In genomic region chr17:65942592-65942991, GRCh38 we compare ENCODE assay signal across 22 cellular contexts.
"Had no signal": no experiment of that assay in that cellular context is flagged by ENCODE, and none has a peak within 500 bp of the region (broad histone marks: within the 10 kb centered on the region; RNA-seq: fewer than 3 reads in every experiment).

No MANE protein-coding gene starts in this region.

- H3K4me1 Mint-ChIP-seq: activated CD4-positive, alpha-beta T cell treated with anti-CD3 and anti-CD28 coated beads, Interleukin-2, amount 10 ng/mL, durations not matched to agents 7 days and 5 days; activated CD8-positive, alpha-beta memory T cell treated with anti-CD3 and anti-CD28 coated beads, Interleukin-2, amount 10 ng/mL, durations not matched to agents 7 days and 5 days; activated naive CD4-positive, alpha-beta T cell treated with anti-CD3 and anti-CD28 coated beads, Interleukin-2, amount 10 ng/mL, durations not matched to agents 7 days and 5 days; activated naive CD8-positive, alpha-beta T cell treated with anti-CD3 and anti-CD28 coated beads, Interleukin-2, amount 50 U/mL, for 24 hours; naive thymus-derived CD4-positive, alpha-beta T cell; neural crest cell; stimulated activated naive B cell treated with anti-CD40 and anti-IgM and Interleukin-4, amounts not matched to agents 10 μg/mL and 1 μg/mL and 100 μg/mL, for 72 hours had no signal

- DNase-seq: activated CD4-positive, alpha-beta T cell treated with anti-CD3 and anti-CD28 coated beads, Interleukin-2, amount 10 ng/mL, durations not matched to agents 7 days and 5 days; activated CD4-positive, CD25-positive, alpha-beta regulatory T cell treated with anti-CD3 and anti-CD28 coated beads, Interleukin-2, amount 50 U/mL, for 72 hours; activated CD8-positive, alpha-beta memory T cell treated with anti-CD3 and anti-CD28 coated beads, Interleukin-2, amount 10 ng/mL, durations not matched to agents 7 days and 5 days; activated CD8-positive, alpha-beta T cell treated with anti-CD3 and anti-CD28 coated beads for 36 hours; activated effector memory CD4-positive, alpha-beta T cell treated with anti-CD3 and anti-CD28 coated beads, Interleukin-2, amount 50 U/mL, for 16 hours; activated naive CD4-positive, alpha-beta T cell treated with anti-CD3 and anti-CD28 coated beads, Interleukin-2, amount 10 ng/mL, durations not matched to agents 7 days and 5 days; activated naive CD8-positive, alpha-beta T cell treated with anti-CD3 and anti-CD28 coated beads, Interleukin-2, amount 50 U/mL, for 24 hours; activated T-cell treated with anti-CD3 and anti-CD28 coated beads for 4 hours; cortex of kidney; gastrocnemius medialis; head of caudate nucleus; lower lobe of right lung; naive thymus-derived CD4-positive, alpha-beta T cell; occipital lobe; right lobe of liver; small intestine; stimulated activated CD4-positive, alpha-beta T cell treated with anti-CD3 and anti-CD28 coated beads, Interleukin-2, amount 100 ng/mL, for 24 hours; stimulated activated naive B cell treated with anti-CD40 and anti-IgM and Interleukin-4, amounts not matched to agents 10 μg/mL and 1 μg/mL and 100 μg/mL, for 72 hours; transverse colon; WERI-Rb-1 had no signal

- ATAC-seq: activated CD8-positive, alpha-beta memory T cell treated with anti-CD3 and anti-CD28 coated beads, Interleukin-2, amount 10 ng/mL, durations not matched to agents 7 days and 5 days; activated CD8-positive, alpha-beta T cell treated with anti-CD3 and anti-CD28 coated beads for 36 hours; activated naive CD8-positive, alpha-beta T cell treated with anti-CD3 and anti-CD28 coated beads, Interleukin-2, amount 50 U/mL, for 24 hours; gastrocnemius medialis; lower lobe of right lung; naive thymus-derived CD4-positive, alpha-beta T cell; right lobe of liver; stimulated activated naive B cell treated with anti-CD40 and anti-IgM and Interleukin-4, amounts not matched to agents 10 μg/mL and 1 μg/mL and 100 μg/mL, for 72 hours had no signal

- FAIRE-seq: keratinocyte, small intestine had no signal

- H3K9me3 Mint-ChIP-seq: activated CD4-positive, alpha-beta T cell treated with anti-CD3 and anti-CD28 coated beads, Interleukin-2, amount 10 ng/mL, durations not matched to agents 7 days and 5 days; activated CD8-positive, alpha-beta T cell treated with anti-CD3 and anti-CD28 coated beads for 36 hours; activated naive CD4-positive, alpha-beta T cell treated with anti-CD3 and anti-CD28 coated beads, Interleukin-2, amount 10 ng/mL, durations not matched to agents 7 days and 5 days; activated naive CD8-positive, alpha-beta T cell treated with anti-CD3 and anti-CD28 coated beads, Interleukin-2, amount 50 U/mL, for 24 hours; naive thymus-derived CD4-positive, alpha-beta T cell; stimulated activated naive B cell treated with anti-CD40 and anti-IgM and Interleukin-4, amounts not matched to agents 10 μg/mL and 1 μg/mL and 100 μg/mL, for 72 hours had no signal

- H3K36me3 Mint-ChIP-seq: activated CD8-positive, alpha-beta memory T cell treated with anti-CD3 and anti-CD28 coated beads, Interleukin-2, amount 10 ng/mL, durations not matched to agents 7 days and 5 days; activated naive CD4-positive, alpha-beta T cell treated with anti-CD3 and anti-CD28 coated beads, Interleukin-2, amount 10 ng/mL, durations not matched to agents 7 days and 5 days; naive thymus-derived CD4-positive, alpha-beta T cell; stimulated activated naive B cell treated with anti-CD40 and anti-IgM and Interleukin-4, amounts not matched to agents 10 μg/mL and 1 μg/mL and 100 μg/mL, for 72 hours had no signal

- H3K4me3 Mint-ChIP-seq: activated CD4-positive, alpha-beta T cell treated with anti-CD3 and anti-CD28 coated beads, Interleukin-2, amount 10 ng/mL, durations not matched to agents 7 days and 5 days; activated CD8-positive, alpha-beta memory T cell treated with anti-CD3 and anti-CD28 coated beads, Interleukin-2, amount 10 ng/mL, durations not matched to agents 7 days and 5 days; activated CD8-positive, alpha-beta T cell treated with anti-CD3 and anti-CD28 coated beads for 36 hours; activated naive CD4-positive, alpha-beta T cell treated with anti-CD3 and anti-CD28 coated beads, Interleukin-2, amount 10 ng/mL, durations not matched to agents 7 days and 5 days; activated naive CD8-positive, alpha-beta T cell treated with anti-CD3 and anti-CD28 coated beads, Interleukin-2, amount 50 U/mL, for 24 hours; naive thymus-derived CD4-positive, alpha-beta T cell; neural crest cell; stimulated activated naive B cell treated with anti-CD40 and anti-IgM and Interleukin-4, amounts not matched to agents 10 μg/mL and 1 μg/mL and 100 μg/mL, for 72 hours had no signal

- H3K27me3 Mint-ChIP-seq: activated CD8-positive, alpha-beta memory T cell treated with anti-CD3 and anti-CD28 coated beads, Interleukin-2, amount 10 ng/mL, durations not matched to agents 7 days and 5 days; activated naive CD8-positive, alpha-beta T cell treated with anti-CD3 and anti-CD28 coated beads, Interleukin-2, amount 50 U/mL, for 24 hours; stimulated activated naive B cell treated with anti-CD40 and anti-IgM and Interleukin-4, amounts not matched to agents 10 μg/mL and 1 μg/mL and 100 μg/mL, for 72 hours had no signal

- H3K27ac Mint-ChIP-seq: activated CD4-positive, alpha-beta T cell treated with anti-CD3 and anti-CD28 coated beads, Interleukin-2, amount 10 ng/mL, durations not matched to agents 7 days and 5 days; activated CD8-positive, alpha-beta memory T cell treated with anti-CD3 and anti-CD28 coated beads, Interleukin-2, amount 10 ng/mL, durations not matched to agents 7 days and 5 days; activated CD8-positive, alpha-beta T cell treated with anti-CD3 and anti-CD28 coated beads for 36 hours; activated naive CD4-positive, alpha-beta T cell treated with anti-CD3 and anti-CD28 coated beads, Interleukin-2, amount 10 ng/mL, durations not matched to agents 7 days and 5 days; activated naive CD8-positive, alpha-beta T cell treated with anti-CD3 and anti-CD28 coated beads, Interleukin-2, amount 50 U/mL, for 24 hours; naive thymus-derived CD4-positive, alpha-beta T cell; stimulated activated naive B cell treated with anti-CD40 and anti-IgM and Interleukin-4, amounts not matched to agents 10 μg/mL and 1 μg/mL and 100 μg/mL, for 72 hours had no signal
